Comparison of ENCODE assay signal across 9 cellular contexts in the genomic region with DNA sequence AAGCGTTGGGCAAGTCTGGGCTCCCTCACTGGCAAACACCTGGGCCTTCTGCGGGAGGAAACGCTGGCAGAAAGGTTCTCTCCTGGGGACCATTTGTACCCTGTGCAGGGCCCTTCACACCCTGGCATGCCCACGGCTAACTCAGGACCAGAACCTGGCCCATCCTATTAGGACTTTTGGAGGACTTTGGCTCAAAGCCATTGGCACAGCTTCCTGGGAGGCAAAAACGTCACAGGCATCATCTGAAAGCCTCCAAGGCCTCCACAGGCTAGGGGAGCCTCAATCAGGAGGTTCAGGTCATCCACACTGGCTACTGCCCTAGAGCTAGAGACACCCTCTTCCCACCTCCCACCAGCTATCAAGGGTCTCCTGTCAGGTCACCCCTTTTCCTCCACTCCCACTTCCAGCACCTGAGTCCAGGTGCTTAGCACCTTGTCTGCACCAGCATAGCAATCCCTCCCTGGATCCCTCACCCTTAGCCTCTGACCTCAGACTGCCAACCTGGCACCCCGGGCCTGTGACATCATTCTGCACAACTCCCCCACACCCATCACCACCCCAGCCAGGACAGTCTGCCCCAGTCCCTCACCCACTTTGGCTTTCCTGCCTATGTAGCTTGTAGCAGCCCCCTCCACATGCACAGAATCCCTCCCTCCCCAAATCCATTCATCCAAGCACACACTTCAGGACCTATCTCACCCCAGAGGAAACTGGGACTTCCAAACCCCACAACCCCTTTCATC. TPM values are rescaled to one million over a fixed set of nuclear protein-coding genes. Genes with fewer than 3 reads are reported as not detected.
DNase-seq lines count a peak whose midpoint lies in the region; ATAC-seq and TF ChIP-seq lines count a peak whose summit lies in the region.
"Had no signal": no experiment of that assay in that cellular context is flagged by ENCODE, and none has a peak within 500 bp of the region (broad histone marks: within the 10 kb centered on the region; RNA-seq: fewer than 3 reads in every experiment).

No MANE protein-coding gene starts in this region.

- intact Hi-C loops in esophagus squamous epithelium (cut with DNase I) = no loop called here
- intact Hi-C loops in ovary (cut with DNase I) = loop anchor here in 2 of 4 donors (5.0 to 10.0 kb wide), 3 partner anchors 156 to 236 kb away; no protein-coding TSS in a partner anchor

- peaks cover 8% of the 10 kb centered on the region for H3K36me3 ChIP-seq in CD4-positive, CD25-positive, alpha-beta regulatory T cell (ENCODE audit: control insufficient read depth, insufficient read depth, low read length)
- H3K36me3 ChIP-seq in Peyer's patch (peaks cover 0 to 5% (median 0%) of the 10 kb centered on the region in 3 donors), esophagus squamous epithelium (peaks cover 0 to 11% (median 0%) of the 10 kb centered on the region in 3 donors), ovary (no peaks in the 10 kb centered on the region)

- no peaks in the 10 kb centered on the region for H3K36me3 Mint-ChIP-seq in CD4-positive, CD25-positive, alpha-beta regulatory T cell

- peak overlapping the region; percentile 57 to 91 (median 82) for H3K4me3 Mint-ChIP-seq in CD4-positive, CD25-positive, alpha-beta regulatory T cell

- DNase-seq in CD4-positive, CD25-positive, alpha-beta regulatory T cell = no peak
- DNase-seq in Peyer's patch (peak in 1 of 3 donors; percentile 46), esophagus squamous epithelium (lab: John Stamatoyannopoulos, UW) (no peak), ovary (peak in 4 of 5 donors; percentile 56 to 70 (median 64)), NCI-H2227 treated with DMSO at 0.1 percent for 48 hours (lab: John Stamatoyannopoulos, UW) (no peak), UCSD-AML1 (lab: John Stamatoyannopoulos, UW; ENCODE audit: unreplicated experiment) (no peak)
- no peak for DNase-seq in stimulated activated CD4-positive, alpha-beta T cell treated with anti-CD3 and anti-CD28 coated beads, Interleukin-15, amount 100 ng/mL, for 24 hours

- TF ChIP-seq POLR2A in Peyer's patch (IDR thresholded peaks at IDR 0.05) (no peak), esophagus squamous epithelium (IDR thresholded peaks at IDR 0.05) (no peak), ovary (IDR thresholded peaks at IDR 0.05) (no peak)

- no peaks in the 10 kb centered on the region for H3K9me3 ChIP-seq in CD4-positive, CD25-positive, alpha-beta regulatory T cell (ENCODE audit: control insufficient read depth in 2 of 2, low read length in 2 of 2)
- no peaks in the 10 kb centered on the region for H3K9me3 ChIP-seq in Peyer's patch
- no peaks in the 10 kb centered on the region for H3K9me3 ChIP-seq in esophagus squamous epithelium
- no peaks in the 10 kb centered on the region for H3K9me3 ChIP-seq in ovary

- H3K27me3 Mint-ChIP-seq in CD4-positive, CD25-positive, alpha-beta regulatory T cell = peaks cover 22% of the 10 kb centered on the region

- H3K4me3 ChIP-seq in CD4-positive, CD25-positive, alpha-beta regulatory T cell (ENCODE audit: low read depth, low read length) = no peak overlapping the region
- H3K4me3 ChIP-seq in Peyer's patch (peak overlapping the region in 2 of 4 donors; percentile 78 to 99), esophagus squamous epithelium (peak overlapping the region; percentile 67 to 90 (median 82)), ovary (peak overlapping the region; percentile 74)

- H3K4me1 ChIP-seq in CD4-positive, CD25-positive, alpha-beta regulatory T cell (ENCODE audit: control insufficient read depth, insufficient read depth, low read length, poor library complexity, severe bottlenecking) = peaks cover 8% of the 10 kb centered on the region
- H3K4me1 ChIP-seq in Peyer's patch (peaks cover 3 to 64% (median 10%) of the 10 kb centered on the region in 4 donors), esophagus squamous epithelium (peaks cover 66 to 93% (median 73%) of the 10 kb centered on the region in 3 donors), ovary (ENCODE audit: insufficient read depth) (peaks cover 46% of the 10 kb centered on the region)

- peak overlapping the region in 1 of 3 donors; percentile 66 for H3K27ac Mint-ChIP-seq in CD4-positive, CD25-positive, alpha-beta regulatory T cell

- no peak for TF ChIP-seq CTCF in Peyer's patch (IDR thresholded peaks at IDR 0.05)
- TF ChIP-seq CTCF in esophagus squamous epithelium (IDR thresholded peaks at IDR 0.05) = no peak
- TF ChIP-seq CTCF in ovary (IDR thresholded peaks at IDR 0.05) = no peak

- H3K27me3 ChIP-seq in CD4-positive, CD25-positive, alpha-beta regulatory T cell (ENCODE audit: control insufficient read depth, insufficient read depth, low read length) = peaks cover 2% of the 10 kb centered on the region
- H3K27me3 ChIP-seq in Peyer's patch (no peaks in the 10 kb centered on the region), esophagus squamous epithelium (no peaks in the 10 kb centered on the region), ovary (no peaks in the 10 kb centered on the region)

- peaks cover 0 to 32% (median 4%) of the 10 kb centered on the region in 4 donors for H3K4me1 Mint-ChIP-seq in CD4-positive, CD25-positive, alpha-beta regulatory T cell

- whole genome bisulfite sequencing in esophagus squamous epithelium, 2 donors = 33 to 36% methylated on average over 1 to 2 of the region's 6 CpGs
- 22 to 33% (median 23%) methylated on average over 5 to 6 of the region's 6 CpGs for WGBS in ovary, 3 donors

- ATAC-seq in CD4-positive, CD25-positive, alpha-beta regulatory T cell (ENCODE audit: low read depth in 2 of 2) = no peak
- no peak for ATAC-seq in HG03342 (IDR thresholded peaks at IDR 0.05; ENCODE audit: unreplicated experiment)

- no peak overlapping the region for H3K27ac ChIP-seq in CD4-positive, CD25-positive, alpha-beta regulatory T cell (ENCODE audit: insufficient read depth, low read length, poor library complexity, severe bottlenecking)
- H3K27ac ChIP-seq in Peyer's patch (peak overlapping the region; percentile 73 to 98 (median 88)), esophagus squamous epithelium (peak overlapping the region; percentile 95 to 98 (median 96)), ovary (peak overlapping the region; percentile 14 to 96)

- peaks cover 0 to 2% (median 0%) of the 10 kb centered on the region in 7 donors for H3K9me3 Mint-ChIP-seq in CD4-positive, CD25-positive, alpha-beta regulatory T cell

- TF ChIP-seq EP300 in ovary (IDR thresholded peaks at IDR 0.05) = no peak

RNA-seq across cellular contexts. Expression of a gene that starts 0.6 kb away (rescaled TPM):
- 5.2 TPM for total RNA-seq in CD4-positive, CD25-positive, alpha-beta regulatory T cell
- under 1 TPM in 1 of 4 donors, not detected in 3; 0.07 TPM for polyA plus RNA-seq in CD4-positive, CD25-positive, alpha-beta regulatory T cell
- total RNA-seq in Peyer's patch = 100 to 1,000 TPM; 150 to 455 (median 312) TPM
- 100 to 1,000 TPM in 3 of 4 donors, 10 to 100 TPM in 1; 57.7 to 215 (median 128) TPM for total RNA-seq in esophagus squamous epithelium
- 100 to 1,000 TPM in 2 of 7 donors, 10 to 100 TPM in 5; 70.8 to 166 (median 83.7) TPM for total RNA-seq in ovary
- 10 to 100 TPM; 11.2 to 90.2 TPM for polyA plus RNA-seq in ovary

RNA-seq across cellular contexts. Expression of a gene that starts 9.4 kb away (rescaled TPM):
- total RNA-seq in CD4-positive, CD25-positive, alpha-beta regulatory T cell = 4.6 TPM
- 10 to 100 TPM in 1 of 4 donors, 1 to 10 TPM in 3; 7.1 to 13.7 (median 9.1) TPM for polyA plus RNA-seq in CD4-positive, CD25-positive, alpha-beta regulatory T cell
- total RNA-seq in Peyer's patch (10 to 100 TPM in 1 of 4 donors, 1 to 10 TPM in 3; 7.4 to 13.1 (median 9.1) TPM), esophagus squamous epithelium (10 to 100 TPM; 15.1 to 31.3 (median 18.2) TPM), ovary (1 to 10 TPM; 6.3 to 8.5 (median 7.5) TPM)
- 1 to 10 TPM; 9.1 to 9.9 TPM for polyA plus RNA-seq in ovary

RNA-seq across cellular contexts. Expression of a gene that starts 9.5 kb away (rescaled TPM):
- total RNA-seq in CD4-positive, CD25-positive, alpha-beta regulatory T cell = 248 TPM
- 100 to 1,000 TPM; 664 to 743 (median 695) TPM for polyA plus RNA-seq in CD4-positive, CD25-positive, alpha-beta regulatory T cell
- total RNA-seq in Peyer's patch (100 to 1,000 TPM; 142 to 246 (median 153) TPM), esophagus squamous epithelium (100 to 1,000 TPM; 293 to 431 (median 357) TPM), ovary (100 to 1,000 TPM; 138 to 318 (median 199) TPM)
- polyA plus RNA-seq in ovary = 100 to 1,000 TPM; 350 to 380 TPM

RNA-seq across cellular contexts. Expression of a gene that starts 16.0 kb away (rescaled TPM):
- 11.5 TPM for total RNA-seq in CD4-positive, CD25-positive, alpha-beta regulatory T cell
- 10 to 100 TPM in 3 of 4 donors, 1 to 10 TPM in 1; 9.6 to 14.7 (median 13.3) TPM for polyA plus RNA-seq in CD4-positive, CD25-positive, alpha-beta regulatory T cell
- 10 to 100 TPM in 1 of 4 donors, 1 to 10 TPM in 3; 2.6 to 13.2 (median 6.0) TPM for total RNA-seq in Peyer's patch
- total RNA-seq in esophagus squamous epithelium = 1 to 10 TPM; 4.8 to 8.9 (median 7.1) TPM
- total RNA-seq in ovary = 1 to 10 TPM; 3.9 to 7.9 (median 6.4) TPM
- 10 to 100 TPM in 1 of 2 donors, 1 to 10 TPM in 1; 6.4 to 11.4 TPM for polyA plus RNA-seq in ovary

RNA-seq across cellular contexts. Expression of a gene that starts 58.5 kb away (rescaled TPM):
- total RNA-seq in CD4-positive, CD25-positive, alpha-beta regulatory T cell = not detected
- polyA plus RNA-seq in CD4-positive, CD25-positive, alpha-beta regulatory T cell = not detected
- total RNA-seq in Peyer's patch (not detected), esophagus squamous epithelium (not detected), ovary (under 1 TPM in 4 of 7 donors, not detected in 3; 0.22 to 0.46 (median 0.28) TPM)
- under 1 TPM in 1 of 2 donors, not detected in 1; 0.33 TPM for polyA plus RNA-seq in ovary
- total RNA-seq: M059J had no signal

Comparison
In these comparisons a context has a peak if more than half of its experiments do, and no peak if none do; other contexts are left out.
1. DNase-seq: peak in ovary (4 of 5); none in CD4-positive, CD25-positive, alpha-beta regulatory T cell (0 of 3), esophagus squamous epithelium (single experiment), stimulated activated CD4-positive, alpha-beta T cell treated with anti-CD3 and anti-CD28 coated beads, Interleukin-15, amount 100 ng/mL, for 24 hours (single experiment), NCI-H2227 treated with DMSO at 0.1 percent for 48 hours (single experiment) and UCSD-AML1 (single experiment).